In the genomic region with DNA sequence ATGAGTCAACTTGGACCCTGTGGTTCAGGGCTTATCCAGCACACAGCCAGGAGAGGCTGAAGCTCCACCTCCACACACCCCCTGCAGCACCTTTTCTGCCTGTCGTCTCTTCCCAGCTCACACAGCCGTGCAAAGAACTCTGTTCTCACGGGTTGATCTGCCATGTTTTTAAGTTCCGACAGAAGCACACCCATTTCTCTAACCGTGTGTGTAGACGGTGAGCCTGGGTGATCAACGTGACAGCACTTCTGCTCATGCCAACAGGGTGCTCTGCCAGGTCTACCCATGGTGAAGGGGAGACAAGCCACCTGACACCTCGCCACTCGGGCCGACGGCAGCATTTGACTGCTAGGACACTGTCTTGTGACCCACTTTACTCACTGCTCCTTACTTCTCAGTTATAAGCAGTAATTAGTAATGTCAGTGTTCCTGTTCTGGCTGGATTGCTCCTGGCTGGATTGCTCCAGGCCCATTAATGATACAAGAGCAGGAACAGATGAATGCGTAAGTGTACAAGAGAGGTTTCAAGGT, we compare ENCODE assay signal across 8 cellular contexts.
DNase-seq lines count a peak whose midpoint lies in the region; ATAC-seq and TF ChIP-seq lines count a peak whose summit lies in the region.

No MANE protein-coding gene starts in this region.

- 0 out of 2 replicates have a peak overlapping the region, but pooled peaks have one; percentile 29 for H3K9ac ChIP-seq in HUES64 (ENCODE audit: low read depth, low read length)

- H3K9me3 Mint-ChIP-seq in activated naive CD8-positive, alpha-beta T cell treated with anti-CD3 and anti-CD28 coated beads, Interleukin-2, amount 10 ng/mL, durations not matched to agents 7 days and 5 days = no peaks in the 10 kb centered on the region
- no peaks in the 10 kb centered on the region for H3K9me3 Mint-ChIP-seq in stimulated activated memory B cell treated with anti-CD40 and anti-IgM and Interleukin-4, amounts not matched to agents 10 μg/mL and 1 μg/mL and 100 μg/mL, for 72 hours

- TF ChIP-seq CTCF in right atrium auricular region (IDR thresholded peaks at IDR 0.05) = no peak

- H3K4me1 ChIP-seq in HUES64 (ENCODE audit: insufficient read depth, low read length) (peaks cover 19% of the 10 kb centered on the region; the same call in 1 of the 2 replicates), right atrium auricular region (peaks cover 0 to 92% of the 10 kb centered on the region in 2 donors)

- H3K27me3 Mint-ChIP-seq in activated naive CD8-positive, alpha-beta T cell treated with anti-CD3 and anti-CD28 coated beads, Interleukin-2, amount 10 ng/mL, durations not matched to agents 7 days and 5 days = no peaks in the 10 kb centered on the region
- no peaks in the 10 kb centered on the region for H3K27me3 Mint-ChIP-seq in stimulated activated memory B cell treated with anti-CD40 and anti-IgM and Interleukin-4, amounts not matched to agents 10 μg/mL and 1 μg/mL and 100 μg/mL, for 72 hours

- no peak overlapping the region for H3K4me3 Mint-ChIP-seq in activated naive CD8-positive, alpha-beta T cell treated with anti-CD3 and anti-CD28 coated beads, Interleukin-2, amount 10 ng/mL, durations not matched to agents 7 days and 5 days
- no peak overlapping the region for H3K4me3 Mint-ChIP-seq in stimulated activated memory B cell treated with anti-CD40 and anti-IgM and Interleukin-4, amounts not matched to agents 10 μg/mL and 1 μg/mL and 100 μg/mL, for 72 hours

- no peaks in the 10 kb centered on the region for H3K27me3 ChIP-seq in HUES64 (ENCODE audit: insufficient read depth, low read length)
- H3K27me3 ChIP-seq in right atrium auricular region = no peaks in the 10 kb centered on the region

- H3K27ac ChIP-seq in HUES64 (ENCODE audit: low read depth, low read length) = no peak overlapping the region
- H3K27ac ChIP-seq in right atrium auricular region = peak overlapping the region; percentile 87 to 93

- DNase-seq in activated naive CD8-positive, alpha-beta T cell treated with anti-CD3 and anti-CD28 coated beads, Interleukin-2, amount 10 ng/mL, durations not matched to agents 7 days and 5 days = no peak
- DNase-seq in right atrium auricular region (ENCODE audit: low spot score) = no peak
- DNase-seq in H4 (ENCODE audit: low spot score) = no peak
- no peak for DNase-seq in SKM-1 (lab: John Stamatoyannopoulos, UW; ENCODE audit: unreplicated experiment)

- ATAC-seq in activated naive CD8-positive, alpha-beta T cell treated with anti-CD3 and anti-CD28 coated beads, Interleukin-2, amount 10 ng/mL, durations not matched to agents 7 days and 5 days (ENCODE audit: low read depth) = no peak
- ATAC-seq in stimulated activated memory B cell treated with anti-CD40 and anti-IgM and Interleukin-4, amounts not matched to agents 10 μg/mL and 1 μg/mL and 100 μg/mL, for 72 hours = no peak
- ATAC-seq in GM18520 (IDR thresholded peaks at IDR 0.05; ENCODE audit: unreplicated experiment) (no peak), GM19452 (IDR thresholded peaks at IDR 0.05; ENCODE audit: unreplicated experiment) (no peak)

- H3K9me3 ChIP-seq in HUES64 (ENCODE audit: insufficient read depth, low read depth, low read length) = no peaks in the 10 kb centered on the region
- H3K9me3 ChIP-seq in right atrium auricular region = no peaks in the 10 kb centered on the region

- H3K4me1 Mint-ChIP-seq in activated naive CD8-positive, alpha-beta T cell treated with anti-CD3 and anti-CD28 coated beads, Interleukin-2, amount 10 ng/mL, durations not matched to agents 7 days and 5 days = peaks cover 79% of the 10 kb centered on the region
- H3K4me1 Mint-ChIP-seq in stimulated activated memory B cell treated with anti-CD40 and anti-IgM and Interleukin-4, amounts not matched to agents 10 μg/mL and 1 μg/mL and 100 μg/mL, for 72 hours = peaks cover 82% of the 10 kb centered on the region

- H3K27ac Mint-ChIP-seq in activated naive CD8-positive, alpha-beta T cell treated with anti-CD3 and anti-CD28 coated beads, Interleukin-2, amount 10 ng/mL, durations not matched to agents 7 days and 5 days = peak overlapping the region; percentile 93
- peak overlapping the region; percentile 94 for H3K27ac Mint-ChIP-seq in stimulated activated memory B cell treated with anti-CD40 and anti-IgM and Interleukin-4, amounts not matched to agents 10 μg/mL and 1 μg/mL and 100 μg/mL, for 72 hours

- H3K36me3 ChIP-seq in HUES64 (ENCODE audit: insufficient read depth, low read length) = 0 out of 2 replicates have a peak, but pooled peaks cover 4% of the 10 kb centered on the region
- peaks cover 4% of the 10 kb centered on the region for H3K36me3 ChIP-seq in right atrium auricular region

- H3K4me3 ChIP-seq in HUES64 (ENCODE audit: low read length) = no peak overlapping the region
- peak overlapping the region; percentile 20 to 39 for H3K4me3 ChIP-seq in right atrium auricular region

- 88% methylated on average over 12 of the region's 12 CpGs for WGBS in HUES64

- POLR2A ChIA-PET in activated naive CD8-positive, alpha-beta T cell treated with anti-CD3 and anti-CD28 coated beads, Interleukin-2, amount 10 ng/mL, durations not matched to agents 7 days and 5 days (lab: Charles Lee) = interaction anchor here (1.3 kb wide), 1 partner anchor 10 kb away, joined by 8 read pairs; no protein-coding TSS in a partner anchor

- peaks cover 16% of the 10 kb centered on the region for H3K36me3 Mint-ChIP-seq in activated naive CD8-positive, alpha-beta T cell treated with anti-CD3 and anti-CD28 coated beads, Interleukin-2, amount 10 ng/mL, durations not matched to agents 7 days and 5 days
- peaks cover 36% of the 10 kb centered on the region for H3K36me3 Mint-ChIP-seq in stimulated activated memory B cell treated with anti-CD40 and anti-IgM and Interleukin-4, amounts not matched to agents 10 μg/mL and 1 μg/mL and 100 μg/mL, for 72 hours
